In the genomic region with DNA sequence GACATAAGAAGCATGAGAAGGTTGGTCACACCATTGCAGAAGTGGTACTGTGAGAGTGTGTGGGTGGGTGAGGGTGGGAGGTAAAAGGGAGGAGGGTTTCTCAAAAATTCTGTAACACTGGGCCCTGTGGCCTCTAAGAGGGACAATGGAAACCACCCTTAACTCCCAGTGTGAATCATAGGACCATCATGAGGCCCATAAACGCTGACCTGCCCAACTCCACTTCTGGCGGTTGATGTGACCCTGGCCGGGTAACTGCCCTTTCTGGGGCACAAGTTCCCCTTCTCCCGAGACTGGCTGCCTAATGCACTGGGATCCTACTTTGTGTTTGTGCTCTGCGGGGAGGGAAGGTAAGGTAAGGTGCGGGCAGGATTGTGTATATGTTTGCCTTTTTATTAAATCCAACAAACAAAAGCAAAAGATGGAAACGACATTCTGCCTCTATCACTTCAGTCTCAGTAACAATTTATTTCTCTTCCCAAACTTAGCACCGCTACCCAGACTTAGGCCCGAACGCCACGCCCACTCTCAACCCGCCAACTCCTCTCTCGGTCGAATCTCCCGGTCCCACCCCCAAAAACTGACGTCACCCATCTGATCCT, we compare ENCODE assay signal across 1 cellular context.
TF ChIP-seq lines count a peak whose summit lies in the region.

No MANE protein-coding gene starts in this region.

TF ChIP-seq in HEK293, 187 proteins besides CTCF, POLR2A, EP300 and RAD21 (continued from another document):
- peak; percentile 96 for TF ChIP-seq PRDM10 (tag by site-specific recombination; IDR thresholded peaks at IDR 0.05)
